8 cellular contexts compared by ENCODE assay signal in genomic region chr11:65448418-65449196, GRCh38. TPM values are rescaled to one million over a fixed set of nuclear protein-coding genes. Genes with fewer than 3 reads are reported as not detected.
A peak's percentile ranks its signal among the peaks of the same experiment; 100 is the strongest.
DNase-seq lines count a peak whose midpoint lies in the region; ATAC-seq and TF ChIP-seq lines count a peak whose summit lies in the region.

No MANE protein-coding gene starts in this region.

- no peaks in the 10 kb centered on the region for H3K27me3 Mint-ChIP-seq in T-cell

- peaks cover 7% of the 10 kb centered on the region for H3K36me3 Mint-ChIP-seq in T-cell

- no peak overlapping the region for H3K4me3 Mint-ChIP-seq in T-cell

- peaks cover 48% of the 10 kb centered on the region for H4K20me1 ChIP-seq in osteoblast (ENCODE audit: insufficient read depth, low read length)

- H3K4me1 ChIP-seq in osteoblast (ENCODE audit: insufficient read depth, low read length) = peaks cover 24% of the 10 kb centered on the region

- H3K4me3 ChIP-seq in osteoblast (ENCODE audit: insufficient read depth, low read length) = no peak overlapping the region

- no peak overlapping the region for H2AFZ ChIP-seq in osteoblast (ENCODE audit: low read length)

- peaks cover 0 to 3% (median 0%) of the 10 kb centered on the region in 3 donors for H3K9me3 Mint-ChIP-seq in T-cell

- H3K27ac ChIP-seq in osteoblast (ENCODE audit: low read depth, low read length) = peak overlapping the region; percentile 48

- peaks cover 5 to 19% (median 12%) of the 10 kb centered on the region in 3 donors for H3K4me1 Mint-ChIP-seq in T-cell

- H3K27me3 ChIP-seq in osteoblast (ENCODE audit: insufficient read depth, low read length) = no peaks in the 10 kb centered on the region

- CTCF ChIA-PET in T-cell (lab: Charles Lee) = interaction anchor here in 1 of 2 donors (0.6 kb wide), 1 partner anchor 10 kb away, joined by 3 read pairs; no protein-coding TSS in a partner anchor

- peaks cover 37% of the 10 kb centered on the region for H3K79me2 ChIP-seq in osteoblast (ENCODE audit: insufficient read depth, low read length)

- DNase-seq in G401 (ENCODE audit: low spot score) (peak; percentile 37), T-cell (no peak), fibroblast of peridontal ligament (ENCODE audit: extremely low read depth) (peak; percentile 62), osteoblast (ENCODE audit: insufficient read length, low spot score, missing footprints) (peak; percentile 82), NCI-H1436 (lab: John Stamatoyannopoulos, UW) (no peak), HPDE6-E6E7 (ENCODE audit: extremely low spot score) (no peak)
- DNase-seq in stimulated activated CD8-positive, alpha-beta memory T cell treated with anti-CD3 and anti-CD28 coated beads, Interleukin-4, amount 100 ng/mL, for 48 hours = no peak

- H3K36me3 ChIP-seq in osteoblast (ENCODE audit: insufficient read depth, low read length) = peaks cover 35% of the 10 kb centered on the region

- peak overlapping the region; percentile 1 to 52 for H3K27ac Mint-ChIP-seq in T-cell

- no peak for TF ChIP-seq CTCF in osteoblast (IDR thresholded peaks at IDR 0.05; ENCODE audit: extremely low read depth, low read depth, low read length)

- in situ Hi-C loops in G401 (cut with HindIII; ENCODE audit: low sequenced_read_pairs) = no loop called here

- no peak overlapping the region for H3K4me2 ChIP-seq in osteoblast (ENCODE audit: insufficient read depth, low read length)

- POLR2A ChIA-PET in T-cell (lab: Charles Lee) = no interaction called here

- no peaks in the 10 kb centered on the region for H3K9me3 ChIP-seq in osteoblast (ENCODE audit: low read depth, low read length)

- ATAC-seq in T-cell (replicated peaks in 1 of 4) (peak in 1 of 4 experiments; percentile 13), GM21825 (IDR thresholded peaks at IDR 0.05; ENCODE audit: unreplicated experiment) (no peak)

RNA-seq across cellular contexts. Expression of gene NEAT1, which starts 26.0 kb away (rescaled TPM):
- 4.4 and 12.4 TPM in 2 replicates for total RNA-seq in G401 (2014; rRNA removed; shearing (Covaris generic))
- total RNA-seq in T-cell (1,000 to 10,000 TPM in 1 of 5 donors, 100 to 1,000 TPM in 4; 368 to 1,017 (median 906) TPM), osteoblast (818 and 1,122 TPM in 2 replicates)

RNA-seq across cellular contexts. Expression of gene MALAT1, which starts 50.2 kb away (rescaled TPM):
- total RNA-seq in G401 (2014; rRNA removed; shearing (Covaris generic)) = 166 and 288 TPM in 2 replicates
- total RNA-seq in T-cell (over 10,000 TPM; 21,382 to 33,585 (median 22,045) TPM), osteoblast (19,002 and 21,612 TPM in 2 replicates)

Comparison
In these comparisons a context has a peak if more than half of its experiments do, and no peak if none do; other contexts are left out.
1. DNase-seq: peak in G401 (single experiment), fibroblast of peridontal ligament (single experiment) and osteoblast (single experiment); none in T-cell (0 of 34), NCI-H1436 (single experiment), stimulated activated CD8-positive, alpha-beta memory T cell treated with anti-CD3 and anti-CD28 coated beads, Interleukin-4, amount 100 ng/mL, for 48 hours (single experiment) and HPDE6-E6E7 (single experiment).
2. RNA of gene NEAT1, which starts 26.0 kb away (total RNA-seq): 368 to 1,017 TPM in T-cell and 818 to 1,122 TPM in osteoblast; 4.4 to 12.4 TPM in G401; every median in the first group is over 10 times any median in the second.
3. RNA of gene MALAT1, which starts 50.2 kb away (total RNA-seq): 21,382 to 33,585 TPM in T-cell and 19,002 to 21,612 TPM in osteoblast; 166 to 288 TPM in G401; every median in the first group is over 10 times any median in the second.